Comparison of ENCODE assay signal across 1 cellular context in genomic region chr5:132500931-132501628, GRCh38.
TF ChIP-seq lines count a peak whose summit lies in the region.

No MANE protein-coding gene starts in this region.

TF ChIP-seq in HepG2, 621 proteins besides CTCF, POLR2A, EP300 and RAD21 (continued from another document):
- TF ChIP-seq ZNF281 (CRISPR knock-in tag; IDR thresholded peaks at IDR 0.05; ENCODE audit: borderline replicate concordance) = 0 out of 2 replicates have a peak, but pooled peaks have one; percentile 53
- peak; percentile 59; the same call in 1 of the 2 replicates for TF ChIP-seq TRIM24 (CRISPR knock-in tag; IDR thresholded peaks at IDR 0.05)
- 0 out of 2 replicates have a peak, but pooled peaks have one; percentile 24 for TF ChIP-seq POGZ (CRISPR knock-in tag; IDR thresholded peaks at IDR 0.05)
- peak; percentile 69; the same call in 1 of the 2 replicates for TF ChIP-seq ZNF772 (CRISPR knock-in tag; IDR thresholded peaks at IDR 0.05)
- no peak for TF ChIP-seq SOX6 (IDR thresholded peaks at IDR 0.05)
- TF ChIP-seq SOX6 (CRISPR knock-in tag; IDR thresholded peaks at IDR 0.05) = peak; percentile 73
- no peak for TF ChIP-seq ZNF326 (CRISPR knock-in tag; IDR thresholded peaks at IDR 0.05; ENCODE audit: borderline replicate concordance)
- peak; percentile 60; the same call in 1 of the 2 replicates for TF ChIP-seq TCF7 (IDR thresholded peaks at IDR 0.05; ENCODE audit: low read depth)
- TF ChIP-seq SAP130 (CRISPR knock-in tag; IDR thresholded peaks at IDR 0.05; ENCODE audit: low read depth) = peak; percentile 52
- TF ChIP-seq TEAD3 (CRISPR knock-in tag; optimal IDR thresholded peaks at IDR 0.05; ENCODE audit: borderline replicate concordance) = peak; percentile 84
- TF ChIP-seq KDM6A (CRISPR knock-in tag; IDR thresholded peaks at IDR 0.05; ENCODE audit: low read depth) = peak; percentile 28; the same call in 1 of the 2 replicates
- no peak for TF ChIP-seq PCBP2 (optimal IDR thresholded peaks at IDR 0.05; ENCODE audit: low read depth, low read length, poor library complexity, severe bottlenecking)
- TF ChIP-seq SOX13 (IDR thresholded peaks at IDR 0.05) = no peak
- peak in 1 of 2 experiments; percentile 70; a peak in 2 of 4 replicates for TF ChIP-seq SOX13 (CRISPR knock-in tag; conservative IDR thresholded peaks at IDR 0.05 in 1 of 2, IDR thresholded peaks at IDR 0.05 in 1 of 2)
- peak; percentile 18; the same call in 1 of the 2 replicates for TF ChIP-seq MIXL1 (CRISPR knock-in tag; IDR thresholded peaks at IDR 0.05)
- no peak for TF ChIP-seq JUN (CRISPR knock-in tag; IDR thresholded peaks at IDR 0.05)
- peak; percentile 75 for TF ChIP-seq FOXA3 (CRISPR knock-in tag; IDR thresholded peaks at IDR 0.05)
- peak; percentile 13; the same call in 1 of the 2 replicates for TF ChIP-seq GMEB1 (CRISPR knock-in tag; IDR thresholded peaks at IDR 0.05; ENCODE audit: borderline replicate concordance)
TF ChIP-seq in HepG2: peak in this region for 146.
